ENCODE assay signal across 27 cellular contexts in the genomic region with DNA sequence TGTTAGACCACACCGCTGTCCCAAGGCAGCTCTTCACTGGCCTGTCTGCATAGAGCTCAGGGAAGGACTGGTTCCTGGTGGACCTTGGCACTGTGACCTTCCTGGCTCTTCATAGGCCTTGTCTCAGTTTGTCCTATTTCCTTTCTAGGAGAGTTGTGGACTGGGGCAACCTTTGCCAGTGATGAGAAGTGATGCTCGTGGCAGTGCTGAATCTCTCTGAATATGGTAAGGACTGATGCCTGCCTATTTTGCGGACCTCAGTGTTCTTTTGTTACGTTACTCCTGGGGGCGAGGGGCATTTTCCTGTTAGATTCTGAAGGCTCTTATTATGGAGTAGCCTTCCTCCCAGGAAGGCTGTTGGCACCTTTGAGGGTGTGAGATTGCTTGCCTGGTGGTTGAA. TPM values are rescaled to one million over a fixed set of nuclear protein-coding genes. Genes with fewer than 3 reads are reported as not detected.
DNase-seq lines count a peak whose midpoint lies in the region; ATAC-seq and TF ChIP-seq lines count a peak whose summit lies in the region.
"Had no signal": no experiment of that assay in that cellular context is flagged by ENCODE, and none has a peak within 500 bp of the region (broad histone marks: within the 10 kb centered on the region; RNA-seq: fewer than 3 reads in every experiment).

No MANE protein-coding gene starts in this region.

- no peak for TF ChIP-seq CTCF in CD4-positive, alpha-beta T cell (IDR thresholded peaks at IDR 0.05)
- TF ChIP-seq CTCF in GM23338 (conservative IDR thresholded peaks at IDR 0.05; ENCODE audit: low read depth in 2 of 2) (no peak), Caco-2 (IDR thresholded peaks at IDR 0.05; ENCODE audit: insufficient read depth in 1 of 2, low read depth in 1 of 2, low read length in 1 of 2, severe bottlenecking in 1 of 2, unreplicated experiment in 1 of 2) (no peak)

- H2BK15ac ChIP-seq in mesendoderm (replicated peaks; ENCODE audit: low read depth) = no peak overlapping the region

- POLR2A ChIA-PET in CD4-positive, alpha-beta T cell (lab: Charles Lee) = interaction anchor here (5.2 kb wide), 1 partner anchor 24 kb away, joined by 68 read pairs; the partner anchor contains the start of gene CABIN1
- POLR2A ChIA-PET in Caco-2 (lab: Charles Lee) = no interaction called here

- no peak overlapping the region for H3K14ac ChIP-seq in trophoblast cell (ENCODE audit: low read length)

- peaks cover 60% of the 10 kb centered on the region for H3K4me1 Mint-ChIP-seq in CD4-positive, alpha-beta T cell (ENCODE audit: low read depth)
- peaks cover 5% of the 10 kb centered on the region; the same call in 2 of the 3 replicates for H3K4me1 Mint-ChIP-seq in GM23338
- no peaks in the 10 kb centered on the region for H3K4me1 Mint-ChIP-seq in Caco-2 (ENCODE audit: low read depth, unreplicated experiment)

- no peak overlapping the region for H4K5ac ChIP-seq in mesendoderm (ENCODE audit: low read length)

- H2AK5ac ChIP-seq in mesendoderm (ENCODE audit: low read length) (no peak overlapping the region), trophoblast cell (ENCODE audit: low read length) (no peak overlapping the region)

- no CpG with 5 or more reads among the region's 5 CpGs for WGBS in mesendoderm (ENCODE audit: extremely low coverage, insufficient coverage, low lambda C conversion rate)
- no CpG with 5 or more reads among the region's 5 CpGs for WGBS in trophoblast cell (ENCODE audit: extremely low coverage, insufficient coverage, insufficient read length)

- H3K4me3 ChIP-seq in GM23338 = no peak overlapping the region
- H3K4me3 ChIP-seq in mesendoderm (ENCODE audit: low read length) = no peak overlapping the region
- H3K4me3 ChIP-seq in trophoblast cell (ENCODE audit: low read depth, low read length) = no peak overlapping the region
- H3K4me3 ChIP-seq in Caco-2 (ENCODE audit: low read depth, low read length) = no peak overlapping the region
- H3K4me3 ChIP-seq: PC-9, SJSA1 had no signal

- DNase-seq in CD4-positive, alpha-beta T cell = no peak
- DNase-seq in GM23338 (ENCODE audit: low spot score) = no peak
- DNase-seq in mesendoderm = no peak
- DNase-seq in trophoblast cell = no peak
- no peak for DNase-seq in NCI-H1694 (lab: John Stamatoyannopoulos, UW)
- no peak for DNase-seq in Caco-2
- DNase-seq: C1 segment of cervical spinal cord; DMS153; HCEC 1CT; MM.1S; NCI-H2029 treated with DMSO at 0.1 percent for 48 hours; NCI-H446 treated with DMSO at 0.1 percent for 48 hours; NCI-H526; NCI-H82; NK-92 treated with Interleukin-12 subunit alpha and Interleukin-12 subunit beta, amount 100 ng/mL, for 24 hours; PC-9; Right ventricle myocardium superior had no signal

- no peak overlapping the region for H3K56ac ChIP-seq in mesendoderm (ENCODE audit: low read length)

- no peak overlapping the region for H4K91ac ChIP-seq in trophoblast cell (ENCODE audit: low read depth, low read length)

- H3K18ac ChIP-seq in mesendoderm (ENCODE audit: low read length) (no peak overlapping the region), trophoblast cell (ENCODE audit: low read length) (no peak overlapping the region)

- H2AFZ ChIP-seq in GM23338 = no peak overlapping the region
- H2AFZ ChIP-seq in trophoblast cell (ENCODE audit: insufficient read depth, low read length, poor library complexity) = no peak overlapping the region
- H2AFZ ChIP-seq: PC-9 had no signal

- H3K9ac ChIP-seq in mesendoderm (ENCODE audit: low read length) (no peak overlapping the region), trophoblast cell (ENCODE audit: low read length) (no peak overlapping the region)
- H3K9ac ChIP-seq: KMS-11 had no signal

- no peak for ATAC-seq in CD4-positive, alpha-beta T cell (ENCODE audit: poor library complexity)
- ATAC-seq in GM23338 (no peak), GM19397 (IDR thresholded peaks at IDR 0.05; ENCODE audit: unreplicated experiment) (no peak)

- no peak overlapping the region for H4K8ac ChIP-seq in mesendoderm (ENCODE audit: low read depth, low read length)
- H4K8ac ChIP-seq in trophoblast cell (ENCODE audit: low read depth, low read length) = no peak overlapping the region

- H3K36me3 ChIP-seq in GM23338 (ENCODE audit: insufficient read depth) = peaks cover 3% of the 10 kb centered on the region; the same call in 1 of the 2 replicates
- peaks cover 2% of the 10 kb centered on the region for H3K36me3 ChIP-seq in mesendoderm (ENCODE audit: control insufficient read depth, insufficient read depth, low read length)
- H3K36me3 ChIP-seq in trophoblast cell (ENCODE audit: control insufficient read depth in 1 of 2, insufficient read depth in 2 of 2, low read length in 2 of 2) = peaks cover 10 to 18% of the 10 kb centered on the region in 2 experiments
- H3K36me3 ChIP-seq in Caco-2 (ENCODE audit: control insufficient read depth, insufficient read depth, low read length) = no peaks in the 10 kb centered on the region

- peaks cover 19% of the 10 kb centered on the region for H3K79me1 ChIP-seq in mesendoderm (ENCODE audit: low read length)
- H3K79me1 ChIP-seq in trophoblast cell (ENCODE audit: low read length) = peaks cover 1% of the 10 kb centered on the region

- H3K4ac ChIP-seq in mesendoderm (ENCODE audit: low read depth, low read length) (no peak overlapping the region), trophoblast cell (ENCODE audit: low read depth, low read length) (no peak overlapping the region)

- no peak overlapping the region for H3K27ac ChIP-seq in CD4-positive, alpha-beta T cell (ENCODE audit: low read depth, low read length)
- H3K27ac ChIP-seq in GM23338 (ENCODE audit: low read depth) = no peak overlapping the region
- H3K27ac ChIP-seq in mesendoderm (ENCODE audit: low read depth, low read length) = no peak overlapping the region
- H3K27ac ChIP-seq in trophoblast cell (ENCODE audit: low read depth, low read length) = no peak overlapping the region
- H3K27ac ChIP-seq: HL-60, KMS-11, PC-9, SJSA1 had no signal

- no peaks in the 10 kb centered on the region; the same call in 1 of the 2 replicates for H3K9me2 ChIP-seq in GM23338 (ENCODE audit: insufficient read depth)

- H3K79me2 ChIP-seq in GM23338 (replicated peaks; ENCODE audit: insufficient read depth) (peaks cover 28% of the 10 kb centered on the region), mesendoderm (ENCODE audit: control insufficient read depth, insufficient read depth, low read length) (peaks cover 4% of the 10 kb centered on the region), trophoblast cell (ENCODE audit: control insufficient read depth, insufficient read depth, low read length, poor library complexity) (no peaks in the 10 kb centered on the region)

- H3K4me1 ChIP-seq in GM23338 (ENCODE audit: insufficient read depth) (no peaks in the 10 kb centered on the region), mesendoderm (ENCODE audit: control insufficient read depth, low read depth, low read length) (peaks cover 4% of the 10 kb centered on the region), trophoblast cell (ENCODE audit: control insufficient read depth in 1 of 2, insufficient read depth in 2 of 2, low read length in 2 of 2) (peaks cover 0 to 4% of the 10 kb centered on the region in 2 experiments), Caco-2 (no peaks in the 10 kb centered on the region)
- H3K4me1 ChIP-seq: SJSA1 had no signal

- no peaks in the 10 kb centered on the region for H3K9me3 Mint-ChIP-seq in CD4-positive, alpha-beta T cell
- H3K9me3 Mint-ChIP-seq in GM23338 (no peaks in the 10 kb centered on the region), Caco-2 (ENCODE audit: unreplicated experiment) (no peaks in the 10 kb centered on the region)
- H3K9me3 Mint-ChIP-seq: IgD-negative memory B cell had no signal

- no peak overlapping the region for H3K4me3 Mint-ChIP-seq in CD4-positive, alpha-beta T cell
- no peak overlapping the region for H3K4me3 Mint-ChIP-seq in GM23338
- no peak overlapping the region for H3K4me3 Mint-ChIP-seq in Caco-2 (ENCODE audit: unreplicated experiment)
- H3K4me3 Mint-ChIP-seq: IgD-negative memory B cell had no signal

- no peaks in the 10 kb centered on the region for H3F3A ChIP-seq in GM23338 (replicated peaks; ENCODE audit: low read depth)

- intact Hi-C loops in CD4-positive, alpha-beta T cell (cut with DNase I, micrococcal nuclease) = no loop called here
- intact Hi-C loops in Caco-2 (cut with micrococcal nuclease; ENCODE audit: unreplicated experiment) = no loop called here

- no peaks in the 10 kb centered on the region for H3K9me3 ChIP-seq in CD4-positive, alpha-beta T cell (ENCODE audit: control insufficient read depth, low read length)
- H3K9me3 ChIP-seq in trophoblast cell (ENCODE audit: insufficient read depth, low read depth, low read length) = peaks cover 2% of the 10 kb centered on the region
- H3K9me3 ChIP-seq in Caco-2 = no peaks in the 10 kb centered on the region
- H3K9me3 ChIP-seq: SJSA1 had no signal

- no peak overlapping the region for H2BK5ac ChIP-seq in mesendoderm (ENCODE audit: low read length)
- no peak overlapping the region for H2BK5ac ChIP-seq in trophoblast cell (ENCODE audit: low read depth, low read length, poor library complexity)

- no peak overlapping the region for H2BK12ac ChIP-seq in trophoblast cell (ENCODE audit: low read length)

- BruUV-seq in Caco-2 (replicated peaks; lab: Mats Ljungman, UMichigan) = no TSS peak

- H4K20me1 ChIP-seq in GM23338 (replicated peaks; ENCODE audit: insufficient read depth) = peaks cover 27% of the 10 kb centered on the region

- H3K27me3 ChIP-seq in CD4-positive, alpha-beta T cell (ENCODE audit: control insufficient read depth, insufficient read depth, low read length) = no peaks in the 10 kb centered on the region
- H3K27me3 ChIP-seq in GM23338 (ENCODE audit: insufficient read depth) (no peaks in the 10 kb centered on the region), mesendoderm (ENCODE audit: insufficient read depth, low read length, poor library complexity) (no peaks in the 10 kb centered on the region), trophoblast cell (ENCODE audit: insufficient read depth, low read length) (no peaks in the 10 kb centered on the region), Caco-2 (replicated peaks; ENCODE audit: control insufficient read depth, insufficient read depth, low read length) (no peaks in the 10 kb centered on the region)
- H3K27me3 ChIP-seq: SJSA1 had no signal

- H3K23ac ChIP-seq in mesendoderm (ENCODE audit: low read length) = peak overlapping the region; percentile 51
- H3K23ac ChIP-seq in trophoblast cell (ENCODE audit: low read length) = peak overlapping the region; percentile 47

- CTCF ChIA-PET in CD4-positive, alpha-beta T cell (lab: Charles Lee) = no interaction called here
- CTCF ChIA-PET in Caco-2 (lab: Charles Lee) = no interaction called here

- no peak overlapping the region for H2BK120ac ChIP-seq in mesendoderm (ENCODE audit: low read depth, low read length)
- H2BK120ac ChIP-seq in trophoblast cell (ENCODE audit: insufficient read depth, low read length, poor library complexity) = no peak overlapping the region

- H3K4me2 ChIP-seq in GM23338 (no peak overlapping the region), mesendoderm (ENCODE audit: low read length) (no peak overlapping the region), trophoblast cell (ENCODE audit: low read length) (no peak overlapping the region)
- H3K4me2 ChIP-seq: KMS-11, PC-9 had no signal

- H4K12ac ChIP-seq in trophoblast cell (ENCODE audit: low read depth, low read length) = no peak overlapping the region

- H3K27ac Mint-ChIP-seq in CD4-positive, alpha-beta T cell = peak overlapping the region; percentile 93
- H3K27ac Mint-ChIP-seq in GM23338 = 0 out of 2 replicates have a peak overlapping the region, but pooled peaks have one; percentile 10
- H3K27ac Mint-ChIP-seq in Caco-2 (ENCODE audit: unreplicated experiment) = no peak overlapping the region
- H3K27ac Mint-ChIP-seq: IgD-negative memory B cell had no signal

- peaks cover 45% of the 10 kb centered on the region for H3K36me3 Mint-ChIP-seq in CD4-positive, alpha-beta T cell (ENCODE audit: low read depth)
- H3K36me3 Mint-ChIP-seq in GM23338 (ENCODE audit: low read depth) (peaks cover 28% of the 10 kb centered on the region), Caco-2 (ENCODE audit: insufficient read depth, unreplicated experiment) (peaks cover 28% of the 10 kb centered on the region)

- H3K27me3 Mint-ChIP-seq in CD4-positive, alpha-beta T cell = no peaks in the 10 kb centered on the region
- peaks cover 3% of the 10 kb centered on the region for H3K27me3 Mint-ChIP-seq in GM23338 (ENCODE audit: insufficient read depth, low read depth, poor library complexity)
- H3K27me3 Mint-ChIP-seq in Caco-2 (ENCODE audit: insufficient read depth, unreplicated experiment) = no peaks in the 10 kb centered on the region
- H3K27me3 Mint-ChIP-seq: IgD-negative memory B cell had no signal

RNA-seq across cellular contexts. Expression of gene CABIN1, which starts 24.2 kb away (rescaled TPM):
- total RNA-seq in CD4-positive, alpha-beta T cell = 100 to 1,000 TPM; 113 TPM
- 61.2 and 65.3 TPM in 2 replicates for total RNA-seq in GM23338 (2014; rRNA removed; shearing (Covaris generic))
- polyA plus RNA-seq in GM23338 (2016; fragmentation: Nextera tagmentation; extraction: Ambion mirVana) = 27.4 and 28.2 TPM in 2 replicates
- 20.3 TPM for polyA plus RNA-seq in mesendoderm (2013, experiment 1 of 2)
- polyA plus RNA-seq in mesendoderm (2013, experiment 2 of 2) = 21.0 TPM
- 23.6 and 24.2 TPM in 2 replicates for polyA plus RNA-seq in trophoblast cell (2013)
- total RNA-seq in Caco-2 (2022) = 65.0 and 72.7 TPM in 2 replicates
- total RNA-seq: G401 had no signal

RNA-seq across cellular contexts. Expression of gene GSTT4, which starts 30.0 kb away (rescaled TPM):
- total RNA-seq in CD4-positive, alpha-beta T cell = not detected
- not detected in 2 replicates for total RNA-seq in GM23338 (2014; rRNA removed; shearing (Covaris generic))
- polyA plus RNA-seq in GM23338 (2016; fragmentation: Nextera tagmentation; extraction: Ambion mirVana) = not detected in 2 replicates
- polyA plus RNA-seq in mesendoderm (2013, experiment 1 of 2) = 0.08 TPM
- 0.06 TPM for polyA plus RNA-seq in mesendoderm (2013, experiment 2 of 2)
- polyA plus RNA-seq in trophoblast cell (2013) = not detected in 2 replicates
- 0.16 TPM in 1 of 2 replicates, not detected in the other for total RNA-seq in Caco-2 (2022)
- total RNA-seq: A673, Daoy, G401, H1, PC-9, Right ventricle myocardium superior, RPMI7951, SJSA1 had no signal
- polyA plus RNA-seq: IgD-negative memory B cell had no signal

RNA-seq across cellular contexts. Expression of gene GSTT2, which starts 55.4 kb away (rescaled TPM):
- total RNA-seq in CD4-positive, alpha-beta T cell = not detected
- total RNA-seq in GM23338 (2014; rRNA removed; shearing (Covaris generic)) = not detected in 2 replicates
- 0.44 and 1.3 TPM in 2 replicates for polyA plus RNA-seq in GM23338 (2016; fragmentation: Nextera tagmentation; extraction: Ambion mirVana)
- 4.0 TPM for polyA plus RNA-seq in mesendoderm (2013, experiment 1 of 2)
- 4.3 TPM for polyA plus RNA-seq in mesendoderm (2013, experiment 2 of 2)
- 0.26 and 0.44 TPM in 2 replicates for polyA plus RNA-seq in trophoblast cell (2013)
- total RNA-seq in Caco-2 (2022) = 0.82 and 1.0 TPM in 2 replicates
- total RNA-seq: A673, Daoy, G401 had no signal
- polyA plus RNA-seq: IgD-negative memory B cell had no signal
